ENCODE assay signal across 1 cellular context in the genomic region with DNA sequence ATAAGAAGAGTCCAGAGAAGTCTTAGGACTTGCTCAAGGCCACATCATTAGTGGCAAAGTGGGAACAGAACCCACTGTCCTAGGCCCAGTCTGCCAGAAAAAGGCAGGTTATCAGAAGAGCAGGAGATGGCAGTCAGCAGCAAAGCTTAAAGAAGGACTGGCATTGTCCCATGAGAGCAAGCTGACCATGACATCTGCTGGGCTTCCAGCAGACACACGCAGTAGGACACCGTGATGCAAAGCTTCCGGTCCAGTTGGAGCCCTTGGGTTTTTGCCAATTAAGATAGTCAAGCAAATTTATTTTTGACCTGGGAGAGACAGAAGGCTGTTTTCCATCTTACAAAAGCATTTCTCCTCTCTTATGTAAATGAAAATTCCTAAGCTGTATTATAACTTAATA.
TF ChIP-seq lines count a peak whose summit lies in the region.

No MANE protein-coding gene starts in this region.

TF ChIP-seq in K562, 482 proteins besides CTCF, POLR2A, EP300 and RAD21:
- TF ChIP-seq, protein P1, sequence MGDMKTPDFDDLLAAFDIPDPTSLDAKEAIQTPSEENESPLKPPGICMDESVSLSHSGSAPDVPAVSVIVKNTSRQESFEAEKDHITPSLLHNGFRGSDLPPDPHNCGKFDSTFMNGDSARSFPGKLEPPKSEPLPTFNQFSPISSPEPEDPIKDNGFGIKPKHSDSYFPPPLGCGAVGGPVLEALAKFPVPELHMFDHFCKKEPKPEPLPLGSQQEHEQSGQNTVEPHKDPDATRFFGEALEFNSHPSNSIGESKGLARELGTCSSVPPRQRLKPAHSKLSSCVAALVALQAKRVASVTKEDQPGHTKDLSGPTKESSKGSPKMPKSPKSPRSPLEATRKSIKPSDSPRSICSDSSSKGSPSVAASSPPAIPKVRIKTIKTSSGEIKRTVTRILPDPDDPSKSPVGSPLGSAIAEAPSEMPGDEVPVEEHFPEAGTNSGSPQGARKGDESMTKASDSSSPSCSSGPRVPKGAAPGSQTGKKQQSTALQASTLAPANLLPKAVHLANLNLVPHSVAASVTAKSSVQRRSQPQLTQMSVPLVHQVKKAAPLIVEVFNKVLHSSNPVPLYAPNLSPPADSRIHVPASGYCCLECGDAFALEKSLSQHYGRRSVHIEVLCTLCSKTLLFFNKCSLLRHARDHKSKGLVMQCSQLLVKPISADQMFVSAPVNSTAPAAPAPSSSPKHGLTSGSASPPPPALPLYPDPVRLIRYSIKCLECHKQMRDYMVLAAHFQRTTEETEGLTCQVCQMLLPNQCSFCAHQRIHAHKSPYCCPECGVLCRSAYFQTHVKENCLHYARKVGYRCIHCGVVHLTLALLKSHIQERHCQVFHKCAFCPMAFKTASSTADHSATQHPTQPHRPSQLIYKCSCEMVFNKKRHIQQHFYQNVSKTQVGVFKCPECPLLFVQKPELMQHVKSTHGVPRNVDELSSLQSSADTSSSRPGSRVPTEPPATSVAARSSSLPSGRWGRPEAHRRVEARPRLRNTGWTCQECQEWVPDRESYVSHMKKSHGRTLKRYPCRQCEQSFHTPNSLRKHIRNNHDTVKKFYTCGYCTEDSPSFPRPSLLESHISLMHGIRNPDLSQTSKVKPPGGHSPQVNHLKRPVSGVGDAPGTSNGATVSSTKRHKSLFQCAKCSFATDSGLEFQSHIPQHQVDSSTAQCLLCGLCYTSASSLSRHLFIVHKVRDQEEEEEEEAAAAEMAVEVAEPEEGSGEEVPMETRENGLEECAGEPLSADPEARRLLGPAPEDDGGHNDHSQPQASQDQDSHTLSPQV (IDR thresholded peaks at IDR 0.05): peak; percentile 29; the same call in 1 of the 2 replicates
- no peak for TF ChIP-seq TBP (optimal IDR thresholded peaks at IDR 0.05; ENCODE audit: low read depth, low read length)
- no peak for TF ChIP-seq MCM5 (IDR thresholded peaks at IDR 0.05; ENCODE audit: low read depth)
- peak; percentile 73 for TF ChIP-seq ETV1 (tag; conservative IDR thresholded peaks at IDR 0.05; ENCODE audit: low read depth)
- no peak for TF ChIP-seq ZNF561 (CRISPR knock-in tag; conservative IDR thresholded peaks at IDR 0.05)
- TF ChIP-seq DMBX1 (CRISPR knock-in tag; IDR thresholded peaks at IDR 0.05; ENCODE audit: borderline replicate concordance): 0 out of 2 replicates have a peak, but pooled peaks have one; percentile 17
- TF ChIP-seq ZNF197 (CRISPR knock-in tag; IDR thresholded peaks at IDR 0.05; ENCODE audit: low read depth): 0 out of 2 replicates have a peak, but pooled peaks have one; percentile 41
- 0 out of 2 replicates have a peak, but pooled peaks have one; percentile 18 for TF ChIP-seq DPF2 (IDR thresholded peaks at IDR 0.05)
- peak; percentile 70 for TF ChIP-seq NFIC (IDR thresholded peaks at IDR 0.05)
- TF ChIP-seq MEF2D (tag; conservative IDR thresholded peaks at IDR 0.05; ENCODE audit: low read depth): 0 out of 2 replicates have a peak, but pooled peaks have one; percentile 5
- peak; percentile 65; the same call in 1 of the 2 replicates for TF ChIP-seq ZKSCAN1 (IDR thresholded peaks at IDR 0.05; ENCODE audit: low read depth, low read length)
- TF ChIP-seq ZNF175 (CRISPR knock-in tag; IDR thresholded peaks at IDR 0.05; ENCODE audit: low read depth): peak; percentile 72; the same call in 1 of the 2 replicates
- TF ChIP-seq, protein P2, sequence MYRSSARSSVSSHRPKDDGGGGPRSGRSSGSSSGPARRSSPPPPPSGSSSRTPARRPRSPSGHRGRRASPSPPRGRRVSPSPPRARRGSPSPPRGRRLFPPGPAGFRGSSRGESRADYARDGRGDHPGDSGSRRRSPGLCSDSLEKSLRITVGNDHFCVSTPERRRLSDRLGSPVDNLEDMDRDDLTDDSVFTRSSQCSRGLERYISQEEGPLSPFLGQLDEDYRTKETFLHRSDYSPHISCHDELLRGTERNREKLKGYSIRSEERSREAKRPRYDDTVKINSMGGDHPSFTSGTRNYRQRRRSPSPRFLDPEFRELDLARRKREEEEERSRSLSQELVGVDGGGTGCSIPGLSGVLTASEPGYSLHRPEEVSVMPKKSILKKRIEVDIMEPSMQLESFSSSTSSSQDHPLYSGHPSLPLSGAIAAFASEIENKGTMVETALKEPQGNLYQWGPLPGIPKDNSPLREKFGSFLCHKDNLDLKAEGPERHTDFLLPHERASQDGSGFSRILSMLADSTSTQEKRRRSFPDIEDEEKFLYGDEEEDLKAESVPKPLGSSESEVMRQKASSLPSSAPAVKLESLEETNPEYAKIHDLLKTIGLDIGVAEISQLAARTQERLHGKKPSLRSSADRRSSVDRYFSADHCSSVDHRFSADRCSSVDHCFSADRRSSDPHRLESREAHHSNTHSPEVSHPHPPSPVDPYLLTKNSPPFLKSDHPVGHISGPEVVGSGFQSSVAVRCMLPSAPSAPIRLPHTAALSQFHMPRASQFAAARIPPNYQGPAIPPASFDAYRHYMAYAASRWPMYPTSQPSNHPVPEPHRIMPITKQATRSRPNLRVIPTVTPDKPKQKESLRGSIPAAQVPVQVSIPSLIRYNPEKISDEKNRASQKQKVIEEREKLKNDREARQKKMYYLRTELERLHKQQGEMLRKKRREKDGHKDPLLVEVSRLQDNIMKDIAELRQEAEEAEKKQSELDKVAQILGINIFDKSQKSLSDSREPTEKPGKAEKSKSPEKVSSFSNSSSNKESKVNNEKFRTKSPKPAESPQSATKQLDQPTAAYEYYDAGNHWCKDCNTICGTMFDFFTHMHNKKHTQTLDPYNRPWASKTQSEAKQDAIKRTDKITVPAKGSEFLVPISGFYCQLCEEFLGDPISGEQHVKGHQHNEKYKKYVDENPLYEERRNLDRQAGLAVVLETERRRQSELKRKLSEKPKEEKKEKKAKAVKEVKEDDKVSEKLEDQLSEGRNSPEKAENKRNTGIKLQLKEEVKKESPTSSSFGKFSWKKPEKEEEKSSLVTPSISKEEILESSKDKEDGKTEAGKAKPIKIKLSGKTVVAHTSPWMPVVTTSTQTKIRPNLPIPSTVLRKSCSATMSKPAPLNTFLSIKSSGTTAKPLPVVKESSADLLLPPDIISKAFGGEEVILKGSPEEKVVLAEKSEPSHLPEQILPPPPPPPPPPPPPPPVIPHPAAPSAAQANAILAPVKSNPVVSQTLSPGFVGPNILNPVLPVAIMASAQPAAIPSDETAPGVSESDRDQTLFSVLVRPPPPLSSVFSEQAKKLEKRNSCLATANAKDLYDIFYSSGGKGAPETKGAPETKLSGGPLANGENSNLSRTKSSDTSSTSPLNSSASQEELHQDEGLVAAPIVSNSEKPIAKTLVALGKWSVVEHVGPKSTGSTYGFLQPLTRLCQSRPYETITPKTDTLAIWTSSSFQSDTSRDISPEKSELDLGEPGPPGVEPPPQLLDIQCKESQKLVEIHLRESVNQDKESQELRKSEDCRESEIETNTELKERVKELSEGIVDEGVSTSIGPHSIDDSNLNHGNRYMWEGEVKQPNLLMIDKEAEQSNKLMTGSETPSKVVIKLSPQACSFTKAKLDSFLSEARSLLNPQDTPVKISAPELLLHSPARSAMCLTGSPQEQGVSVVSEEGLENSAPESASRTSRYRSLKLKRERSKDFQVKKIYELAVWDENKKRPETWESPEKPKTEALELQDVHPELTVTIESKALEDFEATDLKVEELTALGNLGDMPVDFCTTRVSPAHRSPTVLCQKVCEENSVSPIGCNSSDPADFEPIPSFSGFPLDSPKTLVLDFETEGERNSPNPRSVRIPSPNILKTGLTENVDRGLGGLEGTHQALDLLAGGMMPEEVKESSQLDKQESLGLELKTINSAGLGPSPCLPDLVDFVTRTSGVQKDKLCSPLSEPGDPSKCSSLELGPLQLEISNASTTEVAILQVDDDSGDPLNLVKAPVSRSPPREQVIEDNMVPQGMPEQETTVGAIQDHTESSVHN (IDR thresholded peaks at IDR 0.05; ENCODE audit: borderline replicate concordance in 1 of 2, low read depth in 1 of 2): no peak
- TF ChIP-seq ERF (CRISPR knock-in tag; IDR thresholded peaks at IDR 0.05): 0 out of 2 replicates have a peak, but pooled peaks have one; percentile 11
- TF ChIP-seq GABPA (tag; conservative IDR thresholded peaks at IDR 0.05; ENCODE audit: low read depth): peak; percentile 62
TF ChIP-seq in K562: peak in this region for 11.
